ENCODE assay signal across 30 cellular contexts in genomic region chr10:49655099-49655498, GRCh38. TPM values are rescaled to one million over a fixed set of nuclear protein-coding genes. Genes with fewer than 3 reads are reported as not detected.
"Had no signal": no experiment of that assay in that cellular context is flagged by ENCODE, and none has a peak within 500 bp of the region (broad histone marks: within the 10 kb centered on the region; RNA-seq: fewer than 3 reads in every experiment).

No MANE protein-coding gene starts in this region.

- H3K4me1 ChIP-seq: adrenal gland, ascending aorta, heart right ventricle, left lung, parathyroid adenoma, tibial artery had no signal

- H3K36me3 Mint-ChIP-seq: activated naive CD8-positive, alpha-beta T cell had no signal

- H2AFZ ChIP-seq: parathyroid adenoma had no signal

- H3K4me3 Mint-ChIP-seq: activated B cell treated with CpG ODN at 0.5 μM for 24 hours; activated CD4-positive, alpha-beta memory T cell treated with anti-CD3 and anti-CD28 coated beads for 36 hours; activated naive CD8-positive, alpha-beta T cell; effector memory CD8-positive, alpha-beta T cell; natural killer cell treated with Interleukin-12 subunit alpha and Interleukin-12 subunit beta and Interleukin-15 and Interleukin-18, amount 100 ng/mL, for 72 hours; stimulated activated naive CD8-positive, alpha-beta T cell treated with anti-CD3 and anti-CD28 coated beads, Interleukin-15, Interleukin-2, amounts not matched to agents 100 ng/mL and 50 ng/mL, for 24 hours had no signal

- H3K36me3 ChIP-seq: adrenal gland, ascending aorta, brain microvascular endothelial cell, heart right ventricle, left lung, neutrophil, tibial artery had no signal

- H3K9ac ChIP-seq: parathyroid adenoma had no signal

- H3K27me3 ChIP-seq: adrenal gland, ascending aorta, brain microvascular endothelial cell had no signal

- H3K27ac Mint-ChIP-seq: activated B cell treated with CpG ODN at 0.5 μM for 24 hours; activated CD4-positive, alpha-beta memory T cell treated with anti-CD3 and anti-CD28 coated beads for 36 hours; activated naive CD8-positive, alpha-beta T cell; effector memory CD8-positive, alpha-beta T cell; natural killer cell treated with Interleukin-12 subunit alpha and Interleukin-12 subunit beta and Interleukin-15 and Interleukin-18, amount 100 ng/mL, for 72 hours; stimulated activated naive CD8-positive, alpha-beta T cell treated with anti-CD3 and anti-CD28 coated beads, Interleukin-15, Interleukin-2, amounts not matched to agents 100 ng/mL and 50 ng/mL, for 24 hours had no signal

- H3K9me3 ChIP-seq: neutrophil had no signal

- DNase-seq: activated B cell treated with CpG ODN at 0.5 μM for 24 hours; activated CD4-positive, alpha-beta memory T cell treated with anti-CD3 and anti-CD28 coated beads for 36 hours; activated CD4-positive, alpha-beta T cell treated with anti-CD3 and anti-CD28 coated beads for 4 hours; activated gamma-delta T cell treated with Interleukin-2 at 50 U/mL for 16 hours; activated T-cell treated with anti-CD3 and anti-CD28 coated beads for 4 hours; brain microvascular endothelial cell; dermis blood vessel endothelial cell; effector memory CD8-positive, alpha-beta T cell; foreskin fibroblast; heart right ventricle; left lung; midbrain; right cardiac atrium; stimulated activated CD4-positive, alpha-beta T cell treated with anti-CD3 and anti-CD28 coated beads, Interleukin-12 subunit alpha, Interleukin-12 subunit beta, amount 100 ng/mL, for 4 hours; stimulated activated CD4-positive, alpha-beta T cell treated with anti-CD3 and anti-CD28 coated beads, Interleukin-4, amount 100 ng/mL, for 4 hours; T-helper 9 cell; tibial artery had no signal

- H3K4me3 ChIP-seq: adrenal gland, ascending aorta, heart right ventricle, left lung, tibial artery had no signal

- H3K27ac ChIP-seq: adrenal gland, ascending aorta, brain microvascular endothelial cell, epithelial cell of prostate, heart right ventricle, left lung, neutrophil, parathyroid adenoma, tibial artery had no signal

- ATAC-seq: effector memory CD8-positive, alpha-beta T cell; heart right ventricle; left lung; natural killer cell treated with Interleukin-12 subunit alpha and Interleukin-12 subunit beta and Interleukin-15 and Interleukin-18, amount 100 ng/mL, for 72 hours; right cardiac atrium had no signal

RNA-seq across cellular contexts. Expression of gene C10orf53, which starts 24.4 kb away (rescaled TPM):
- total RNA-seq: activated B cell treated with CpG ODN at 0.5 μM for 24 hours; activated CD4-positive, alpha-beta memory T cell treated with anti-CD3 and anti-CD28 coated beads for 36 hours; adrenal gland; ascending aorta; dermis blood vessel endothelial cell; fibroblast of lung; heart right ventricle; left lung; lung microvascular endothelial cell; natural killer cell treated with Interleukin-12 subunit alpha and Interleukin-12 subunit beta and Interleukin-15 and Interleukin-18, amount 100 ng/mL, for 72 hours; pulmonary artery endothelial cell; right cardiac atrium; T-helper 1 cell treated with Interleukin-12 subunit alpha and Interleukin-12 subunit beta and Interleukin-4 antibody, amounts not matched to agents 30 ng/mL and 1 ng/mL, for 36 hours; urinary bladder had no signal
- polyA plus RNA-seq: adrenal gland, fibroblast of lung, heart right ventricle, right cardiac atrium, urinary bladder had no signal

RNA-seq across cellular contexts. Expression of gene CHAT, which starts 41.3 kb away (rescaled TPM):
- total RNA-seq: activated B cell treated with CpG ODN at 0.5 μM for 24 hours; activated CD4-positive, alpha-beta memory T cell treated with anti-CD3 and anti-CD28 coated beads for 36 hours; adrenal gland; ascending aorta; dermis blood vessel endothelial cell; fibroblast of lung; heart right ventricle; left lung; lung microvascular endothelial cell; natural killer cell treated with Interleukin-12 subunit alpha and Interleukin-12 subunit beta and Interleukin-15 and Interleukin-18, amount 100 ng/mL, for 72 hours; pulmonary artery endothelial cell; right cardiac atrium; T-helper 1 cell treated with Interleukin-12 subunit alpha and Interleukin-12 subunit beta and Interleukin-4 antibody, amounts not matched to agents 30 ng/mL and 1 ng/mL, for 36 hours; urinary bladder had no signal
- polyA plus RNA-seq: adrenal gland, fibroblast of lung, heart right ventricle, right cardiac atrium had no signal

RNA-seq across cellular contexts. Expression of gene SLC18A3, which starts 45.0 kb away (rescaled TPM):
- total RNA-seq: activated B cell treated with CpG ODN at 0.5 μM for 24 hours; activated CD4-positive, alpha-beta memory T cell treated with anti-CD3 and anti-CD28 coated beads for 36 hours; ascending aorta; dermis blood vessel endothelial cell; fibroblast of lung; heart right ventricle; left lung; lung microvascular endothelial cell; natural killer cell treated with Interleukin-12 subunit alpha and Interleukin-12 subunit beta and Interleukin-15 and Interleukin-18, amount 100 ng/mL, for 72 hours; pulmonary artery endothelial cell; T-helper 1 cell treated with Interleukin-12 subunit alpha and Interleukin-12 subunit beta and Interleukin-4 antibody, amounts not matched to agents 30 ng/mL and 1 ng/mL, for 36 hours had no signal
- polyA plus RNA-seq: fibroblast of lung, heart right ventricle had no signal
